In genomic region chr15:68278345-68279217, GRCh38 we compare ENCODE assay signal across 8 cellular contexts. TPM values are rescaled to one million over a fixed set of nuclear protein-coding genes. Genes with fewer than 3 reads are reported as not detected.
DNase-seq lines count a peak whose midpoint lies in the region; ATAC-seq lines count a peak whose summit lies in the region.

No MANE protein-coding gene starts in this region.

- H3K9me3 ChIP-seq in ectodermal cell (ENCODE audit: control insufficient read depth, low read length) (no peaks in the 10 kb centered on the region), muscle layer of duodenum (ENCODE audit: control insufficient read depth in 1 of 2, low read length in 2 of 2) (no peaks in the 10 kb centered on the region)

- no peak for ATAC-seq in HG02623 (IDR thresholded peaks at IDR 0.05; ENCODE audit: unreplicated experiment)

- 1% methylated on average over 42 of the region's 42 CpGs for WGBS in ectodermal cell, 2 experiments

- H3K27me3 ChIP-seq in ectodermal cell (ENCODE audit: control insufficient read depth, insufficient read depth, low read length, poor library complexity, severe bottlenecking) = no peaks in the 10 kb centered on the region
- H3K27me3 ChIP-seq in muscle layer of duodenum (ENCODE audit: low read depth, low read length) = no peaks in the 10 kb centered on the region

- DNase-seq in activated T-cell treated with anti-CD3 and anti-CD28 coated beads for 4 hours = peak; percentile 48
- no peak for DNase-seq in activated T-cell treated with anti-CD3 and anti-CD28 coated beads, Interleukin-2, amount 50 U/mL, for 1 hour
- DNase-seq in HuH-7.5 (ENCODE audit: low spot score) = peak; percentile 40
- DNase-seq in SW480 (ENCODE audit: low spot score) = peak; percentile 76
- no peak for DNase-seq in iPS-NIHi11 (ENCODE audit: low spot score)

- H3K27ac ChIP-seq in ectodermal cell (ENCODE audit: insufficient read depth, low read depth, low read length, poor library complexity, severe bottlenecking) (peak overlapping the region; percentile 94), muscle layer of duodenum (ENCODE audit: low read length) (peak overlapping the region; percentile 99)

- H3K4me1 ChIP-seq in ectodermal cell (ENCODE audit: control insufficient read depth, insufficient read depth, low read length) (peaks cover 18% of the 10 kb centered on the region), muscle layer of duodenum (ENCODE audit: control insufficient read depth in 1 of 2, insufficient read depth in 2 of 2, low read length in 2 of 2) (peaks cover 29 to 42% of the 10 kb centered on the region in 2 donors)

- H3K36me3 ChIP-seq in ectodermal cell (ENCODE audit: control insufficient read depth, insufficient read depth, low read length) = no peaks in the 10 kb centered on the region
- H3K36me3 ChIP-seq in muscle layer of duodenum (ENCODE audit: control insufficient read depth in 1 of 2, insufficient read depth in 2 of 2, low read length in 2 of 2) = peaks cover 0 to 12% of the 10 kb centered on the region in 2 donors

- H3K4me3 ChIP-seq in ectodermal cell (ENCODE audit: insufficient read depth, low read depth, low read length) (peak overlapping the region; percentile 88), muscle layer of duodenum (ENCODE audit: low read depth in 1 of 2, low read length in 2 of 2) (peak overlapping the region; percentile 83 to 89)

RNA-seq across cellular contexts. Expression of gene FEM1B, which starts 1.0 kb away (rescaled TPM):
- 37.4 TPM for polyA plus RNA-seq in ectodermal cell (2013, experiment 1 of 4)
- 41.9 TPM for polyA plus RNA-seq in ectodermal cell (2013, experiment 2 of 4)
- polyA plus RNA-seq in ectodermal cell (2013, experiment 3 of 4) = 39.2 TPM
- 42.4 TPM for polyA plus RNA-seq in ectodermal cell (2013, experiment 4 of 4)

RNA-seq across cellular contexts. Expression of gene CLN6, which starts 49.1 kb away (rescaled TPM):
- 78.6 TPM for polyA plus RNA-seq in ectodermal cell (2013, experiment 1 of 4)
- polyA plus RNA-seq in ectodermal cell (2013, experiment 2 of 4) = 83.7 TPM
- polyA plus RNA-seq in ectodermal cell (2013, experiment 3 of 4) = 49.3 TPM
- polyA plus RNA-seq in ectodermal cell (2013, experiment 4 of 4) = 55.8 TPM

Comparison
In these comparisons a context has a peak if more than half of its experiments do, and no peak if none do; other contexts are left out.
1. DNase-seq: peak in activated T-cell treated with anti-CD3 and anti-CD28 coated beads for 4 hours (single experiment), HuH-7.5 (single experiment) and SW480 (single experiment); none in activated T-cell treated with anti-CD3 and anti-CD28 coated beads, Interleukin-2, amount 50 U/mL, for 1 hour (single experiment) and iPS-NIHi11 (single experiment).